ENCODE assay signal across 19 cellular contexts in the genomic region with DNA sequence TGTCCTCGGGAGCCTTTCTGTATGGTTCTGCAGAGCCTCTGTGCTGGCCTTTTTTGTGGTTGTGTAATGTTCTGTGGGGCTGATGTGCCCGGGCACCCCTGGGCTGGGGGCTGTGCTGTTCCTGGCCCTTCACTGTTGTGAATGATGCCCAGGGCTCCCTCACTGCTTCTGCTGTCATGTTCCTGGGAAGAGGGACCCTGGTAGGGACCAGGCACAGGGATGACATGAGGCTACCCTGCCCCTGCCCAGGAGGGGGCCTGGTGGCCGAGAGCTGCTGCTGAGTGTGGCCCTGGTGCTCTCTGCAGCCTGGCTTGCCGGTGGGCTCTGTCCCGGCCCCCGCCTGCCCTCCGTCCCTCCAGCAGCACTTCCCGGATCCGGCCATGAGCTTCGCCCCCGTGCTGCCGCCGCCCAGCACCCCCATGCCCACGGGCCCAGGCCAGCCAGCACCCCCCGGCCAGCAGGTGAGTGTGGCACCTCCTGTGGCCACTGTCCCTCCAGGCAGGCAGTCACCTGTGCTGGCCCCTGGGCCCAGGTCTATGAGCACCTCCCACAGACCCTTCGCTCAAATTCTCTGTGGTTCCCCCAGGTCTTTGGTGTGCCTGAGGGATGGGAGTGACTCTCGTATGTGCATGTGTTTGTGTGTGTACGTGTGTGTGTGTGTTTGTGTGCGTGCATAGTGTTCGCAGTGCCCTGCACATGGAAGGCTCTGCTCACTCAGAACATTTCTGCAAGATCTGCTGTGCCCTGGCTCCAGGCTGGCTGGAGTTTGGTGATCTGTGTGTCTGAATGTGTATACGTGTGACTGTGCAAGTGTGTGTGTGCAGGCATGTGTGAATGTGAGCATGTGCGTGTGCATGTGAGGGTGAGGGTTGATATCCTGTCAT.
DNase-seq lines count a peak whose midpoint lies in the region; ATAC-seq and TF ChIP-seq lines count a peak whose summit lies in the region.
"Had no signal": no experiment of that assay in that cellular context is flagged by ENCODE, and none has a peak within 500 bp of the region (broad histone marks: within the 10 kb centered on the region; RNA-seq: fewer than 3 reads in every experiment).

No MANE protein-coding gene starts in this region.

- no peak overlapping the region for H2BK120ac ChIP-seq in neuronal stem cell (ENCODE audit: low read depth, low read length)

- H3K9me3 ChIP-seq in endodermal cell (ENCODE audit: control insufficient read depth, low read length) (no peaks in the 10 kb centered on the region), neuronal stem cell (replicated peaks in 1 of 2; ENCODE audit: control insufficient read depth in 2 of 2, insufficient read depth in 1 of 2, low read depth in 1 of 2, low read length in 2 of 2) (no peaks in the 10 kb centered on the region), upper lobe of right lung (no peaks in the 10 kb centered on the region)
- H3K9me3 ChIP-seq: uterus had no signal

- WGBS in endodermal cell (ENCODE audit: insufficient coverage in 1 of 2, insufficient read length in 1 of 2), 2 experiments: 92 to 96% methylated on average over 11 to 22 of the region's 22 CpGs
- WGBS in neuronal stem cell (ENCODE audit: extremely low coverage in 2 of 2, insufficient read length in 2 of 2, insufficient replicate concordance in 1 of 2), 2 donors: no CpG with 5 or more reads among the region's 22 CpGs

- intact Hi-C loops in upper lobe of right lung (cut with DNase I): no loop called here

- H3K36me3 Mint-ChIP-seq in activated naive CD4-positive, alpha-beta T cell treated with anti-CD3 and anti-CD28 coated beads, Interleukin-2, amount 10 ng/mL, durations not matched to agents 7 days and 5 days: no peaks in the 10 kb centered on the region
- no peaks in the 10 kb centered on the region for H3K36me3 Mint-ChIP-seq in endodermal cell (ENCODE audit: low read depth)
- H3K36me3 Mint-ChIP-seq: CD4-positive, alpha-beta memory T cell had no signal

- H2BK5ac ChIP-seq in neuronal stem cell (ENCODE audit: low read length): no peak overlapping the region

- H3K4me1 ChIP-seq in endodermal cell (ENCODE audit: control insufficient read depth, insufficient read depth, low read length): no peaks in the 10 kb centered on the region
- H3K4me1 ChIP-seq in neuronal stem cell (ENCODE audit: control insufficient read depth in 2 of 2, insufficient read depth in 1 of 2, low read depth in 1 of 2, low read length in 2 of 2): peaks cover 0 to 2% of the 10 kb centered on the region in 2 donors
- no peaks in the 10 kb centered on the region for H3K4me1 ChIP-seq in upper lobe of right lung
- H3K4me1 ChIP-seq: uterus had no signal

- H3K4ac ChIP-seq in neuronal stem cell (ENCODE audit: low read length): no peak overlapping the region

- H3K4me2 ChIP-seq in neuronal stem cell (ENCODE audit: insufficient read depth, low read length, poor library complexity, severe bottlenecking): no peak overlapping the region

- no peak overlapping the region for H3K4me3 Mint-ChIP-seq in activated naive CD4-positive, alpha-beta T cell treated with anti-CD3 and anti-CD28 coated beads, Interleukin-2, amount 10 ng/mL, durations not matched to agents 7 days and 5 days
- H3K4me3 Mint-ChIP-seq in endodermal cell: no peak overlapping the region
- H3K4me3 Mint-ChIP-seq: CD4-positive, alpha-beta memory T cell had no signal

- no peaks in the 10 kb centered on the region for H3K9me3 Mint-ChIP-seq in activated naive CD4-positive, alpha-beta T cell treated with anti-CD3 and anti-CD28 coated beads, Interleukin-2, amount 10 ng/mL, durations not matched to agents 7 days and 5 days
- H3K9me3 Mint-ChIP-seq in endodermal cell: no peaks in the 10 kb centered on the region
- H3K9me3 Mint-ChIP-seq: CD4-positive, alpha-beta memory T cell had no signal

- H2AK5ac ChIP-seq in neuronal stem cell (ENCODE audit: low read depth, low read length): peak overlapping the region; percentile 8

- H3K9ac ChIP-seq in endodermal cell (ENCODE audit: extremely low read depth, low read length, poor library complexity, severe bottlenecking) (no peak overlapping the region), neuronal stem cell (ENCODE audit: low read depth, low read length, poor library complexity) (no peak overlapping the region)

- H2AFZ ChIP-seq in neuronal stem cell (ENCODE audit: low read length): no peak overlapping the region

- H2BK15ac ChIP-seq in neuronal stem cell (ENCODE audit: low read length): no peak overlapping the region

- H3K27me3 Mint-ChIP-seq in activated naive CD4-positive, alpha-beta T cell treated with anti-CD3 and anti-CD28 coated beads, Interleukin-2, amount 10 ng/mL, durations not matched to agents 7 days and 5 days: no peaks in the 10 kb centered on the region
- H3K27me3 Mint-ChIP-seq in endodermal cell (ENCODE audit: insufficient read depth): no peaks in the 10 kb centered on the region
- H3K27me3 Mint-ChIP-seq: CD4-positive, alpha-beta memory T cell; progenitor cell of endocrine pancreas had no signal

- ATAC-seq in upper lobe of right lung: no peak
- ATAC-seq: K562 had no signal

- CTCF ChIA-PET in activated naive CD4-positive, alpha-beta T cell treated with anti-CD3 and anti-CD28 coated beads, Interleukin-2, amount 10 ng/mL, durations not matched to agents 7 days and 5 days (lab: Charles Lee): no interaction called here

- H3K14ac ChIP-seq in neuronal stem cell (ENCODE audit: low read length): peak overlapping the region; percentile 1

- H3K27ac ChIP-seq in endodermal cell (ENCODE audit: low read depth, low read length) (no peak overlapping the region), neuronal stem cell (replicated peaks; ENCODE audit: low read length) (no peak overlapping the region), upper lobe of right lung (no peak overlapping the region)
- H3K27ac ChIP-seq: uterus had no signal

- peaks cover 3% of the 10 kb centered on the region for H3K79me1 ChIP-seq in neuronal stem cell (ENCODE audit: low read depth, low read length)

- no peak for TF ChIP-seq CTCF in endodermal cell (conservative IDR thresholded peaks at IDR 0.05)
- TF ChIP-seq CTCF in upper lobe of right lung (IDR thresholded peaks at IDR 0.05): no peak

- H4K91ac ChIP-seq in neuronal stem cell (ENCODE audit: low read depth, low read length, poor library complexity): no peak overlapping the region

- H3K36me3 ChIP-seq in endodermal cell (ENCODE audit: control insufficient read depth, insufficient read depth, low read length) (no peaks in the 10 kb centered on the region), neuronal stem cell (replicated peaks in 1 of 2; ENCODE audit: control insufficient read depth in 2 of 2, insufficient read depth in 2 of 2, low read length in 2 of 2) (peaks cover 0 to 4% of the 10 kb centered on the region in 2 donors), upper lobe of right lung (no peaks in the 10 kb centered on the region)
- H3K36me3 ChIP-seq: uterus had no signal

- H3K27me3 ChIP-seq in endodermal cell (ENCODE audit: control insufficient read depth, insufficient read depth, low read length, poor library complexity, severe bottlenecking) (no peaks in the 10 kb centered on the region), neuronal stem cell (ENCODE audit: control insufficient read depth in 3 of 3, insufficient read depth in 3 of 3, low read depth in 1 of 3, low read length in 3 of 3) (no peaks in the 10 kb centered on the region), upper lobe of right lung (no peaks in the 10 kb centered on the region)
- H3K27me3 ChIP-seq: uterus had no signal

- no peaks in the 10 kb centered on the region for H3K4me1 Mint-ChIP-seq in activated naive CD4-positive, alpha-beta T cell treated with anti-CD3 and anti-CD28 coated beads, Interleukin-2, amount 10 ng/mL, durations not matched to agents 7 days and 5 days
- H3K4me1 Mint-ChIP-seq in endodermal cell: no peaks in the 10 kb centered on the region
- H3K4me1 Mint-ChIP-seq: CD4-positive, alpha-beta memory T cell had no signal

- DNase-seq in activated naive CD4-positive, alpha-beta T cell treated with anti-CD3 and anti-CD28 coated beads, Interleukin-2, amount 10 ng/mL, durations not matched to agents 7 days and 5 days: peak; percentile 13
- DNase-seq in activated naive CD4-positive, alpha-beta T cell treated with Interleukin-2 at 50 U/mL for 16 hours: no peak
- DNase-seq in endodermal cell (peak; percentile 37), neuronal stem cell (ENCODE audit: low spot score) (no peak), upper lobe of right lung (peak; percentile 55), Kasumi-1 (lab: John Stamatoyannopoulos, UW) (no peak), SKM-1 (lab: John Stamatoyannopoulos, UW; ENCODE audit: unreplicated experiment) (no peak), NCI-H1930 (lab: John Stamatoyannopoulos, UW) (no peak)
- DNase-seq: activated CD4-positive, alpha-beta T cell treated with anti-CD3 and anti-CD28 coated beads for 48 hours; amygdala; CD4-positive, alpha-beta memory T cell; DMS79; GOT3; hypothalamus; NCI-H2107; T-helper 9 cell had no signal

- peak overlapping the region; percentile 12 for H3K18ac ChIP-seq in neuronal stem cell (ENCODE audit: low read length)

- H4K8ac ChIP-seq in neuronal stem cell (ENCODE audit: low read depth, low read length): no peak overlapping the region

- H3K4me3 ChIP-seq in endodermal cell (ENCODE audit: low read length): no peak overlapping the region
- peak overlapping the region in 1 of 2 donors; percentile 26 for H3K4me3 ChIP-seq in neuronal stem cell (ENCODE audit: low read length in 2 of 2)
- no peak overlapping the region for H3K4me3 ChIP-seq in upper lobe of right lung
- H3K4me3 ChIP-seq: K562, uterus had no signal

- H3K27ac Mint-ChIP-seq in activated naive CD4-positive, alpha-beta T cell treated with anti-CD3 and anti-CD28 coated beads, Interleukin-2, amount 10 ng/mL, durations not matched to agents 7 days and 5 days: no peak overlapping the region
- H3K27ac Mint-ChIP-seq in endodermal cell: no peak overlapping the region
- H3K27ac Mint-ChIP-seq: progenitor cell of endocrine pancreas had no signal

- H3K23ac ChIP-seq in neuronal stem cell (ENCODE audit: low read depth, low read length, poor library complexity): peak overlapping the region; percentile 89

- H2BK12ac ChIP-seq in neuronal stem cell (ENCODE audit: low read length): peak overlapping the region; percentile 22

Comparison
In these comparisons a context has a peak if more than half of its experiments do, and no peak if none do; other contexts are left out.
1. DNase-seq: peak in activated naive CD4-positive, alpha-beta T cell treated with anti-CD3 and anti-CD28 coated beads, Interleukin-2, amount 10 ng/mL, durations not matched to agents 7 days and 5 days (single experiment), endodermal cell (single experiment) and upper lobe of right lung (single experiment); none in activated naive CD4-positive, alpha-beta T cell treated with Interleukin-2 at 50 U/mL for 16 hours (single experiment), neuronal stem cell (single experiment), Kasumi-1 (0 of 2), SKM-1 (single experiment) and NCI-H1930 (0 of 2).